15 cellular contexts compared by ENCODE assay signal in genomic region chr18:79604205-79604912, GRCh38.
DNase-seq lines count a peak whose midpoint lies in the region; ATAC-seq, FAIRE-seq and TF ChIP-seq lines count a peak whose summit lies in the region.
"Had no signal": no experiment of that assay in that cellular context is flagged by ENCODE, and none has a peak within 500 bp of the region (broad histone marks: within the 10 kb centered on the region; RNA-seq: fewer than 3 reads in every experiment).

No MANE protein-coding gene starts in this region.

- 86% methylated on average over 8 of the region's 20 CpGs for WGBS in right lobe of liver (ENCODE audit: insufficient coverage, low coverage, low lambda C conversion rate, missing lambda C conversion rate)
- WGBS in HepG2 (ENCODE audit: low lambda C conversion rate): 44% methylated on average over 8 of the region's 20 CpGs
- WGBS in neuronal stem cell (ENCODE audit: extremely low coverage in 2 of 2, insufficient read length in 2 of 2, insufficient replicate concordance in 1 of 2), 2 donors: no CpG with 5 or more reads among the region's 20 CpGs

- H3K4me2 ChIP-seq in HepG2 (ENCODE audit: low read depth, low read length) (no peak overlapping the region), neuronal stem cell (ENCODE audit: insufficient read depth, low read length, poor library complexity, severe bottlenecking) (no peak overlapping the region)
- H3K4me2 ChIP-seq: GM23338 had no signal

- H3K9me3 Mint-ChIP-seq in endothelial cell (ENCODE audit: unreplicated experiment): no peaks in the 10 kb centered on the region
- H3K9me3 Mint-ChIP-seq: GM23338 had no signal

- peak overlapping the region; percentile 31 for H4K8ac ChIP-seq in neuronal stem cell (ENCODE audit: low read depth, low read length)

- H3K9ac ChIP-seq in HepG2 (ENCODE audit: insufficient read depth, low read depth, low read length) (no peak overlapping the region), neuronal stem cell (ENCODE audit: low read depth, low read length, poor library complexity) (no peak overlapping the region)

- H3K4me3 ChIP-seq in right lobe of liver: no peak overlapping the region
- no peak overlapping the region for H3K4me3 ChIP-seq in HepG2 (replicated peaks in 1 of 3; ENCODE audit: insufficient read depth in 1 of 3, low read depth in 2 of 3, low read length in 3 of 3)
- H3K4me3 ChIP-seq in neuronal stem cell (ENCODE audit: low read length in 2 of 2): peak overlapping the region in 1 of 2 donors; percentile 66
- H3K4me3 ChIP-seq: GM23338 had no signal

- TF ChIP-seq CTCF in right lobe of liver (IDR thresholded peaks at IDR 0.05) (no peak), HepG2 (CRISPR knock-in tag; IDR thresholded peaks at IDR 0.05) (no peak), endothelial cell (IDR thresholded peaks at IDR 0.05; ENCODE audit: unreplicated experiment) (no peak)

- peak overlapping the region; percentile 91 for H2AK5ac ChIP-seq in neuronal stem cell (ENCODE audit: low read depth, low read length)

- H4K91ac ChIP-seq in neuronal stem cell (ENCODE audit: low read depth, low read length, poor library complexity): no peak overlapping the region

- no peak for TF ChIP-seq EP300 in HepG2 (IDR thresholded peaks at IDR 0.05; ENCODE audit: low read depth in 2 of 2, low read length in 2 of 2)
- no peak for TF ChIP-seq EP300 in HepG2 (CRISPR knock-in tag; IDR thresholded peaks at IDR 0.05; ENCODE audit: borderline replicate concordance)

- H3K4me3 Mint-ChIP-seq in endothelial cell (ENCODE audit: unreplicated experiment): no peak overlapping the region
- H3K4me3 Mint-ChIP-seq: GM23338 had no signal

- peak overlapping the region; percentile 87 for H2BK15ac ChIP-seq in neuronal stem cell (ENCODE audit: low read length)

- peaks cover 14% of the 10 kb centered on the region for H3K36me3 Mint-ChIP-seq in endothelial cell (ENCODE audit: low read depth, unreplicated experiment)

- TF ChIP-seq RAD21 in HepG2 (CRISPR knock-in tag; IDR thresholded peaks at IDR 0.05): no peak

- no peaks in the 10 kb centered on the region for H4K20me1 ChIP-seq in HepG2 (ENCODE audit: insufficient read depth, low read length)

- CTCF ChIA-PET in HepG2 (lab: Yijun Ruan, JAX; ENCODE audit: low intra/inter-chr PET ratio, low total read pairs): no interaction called here

- H3K27ac ChIP-seq in right lobe of liver: no peak overlapping the region
- no peak overlapping the region for H3K27ac ChIP-seq in HepG2 (ENCODE audit: extremely low read length, insufficient read depth, low read length)
- H3K27ac ChIP-seq in neuronal stem cell (replicated peaks; ENCODE audit: low read length): no peak overlapping the region

- in situ Hi-C loops in HepG2 (cut with HindIII; ENCODE audit: extremely low pct_ligation_motif_present, low pct_unique_long_range_greater_than_20kb): no loop called here

- no peaks in the 10 kb centered on the region for H3K79me2 ChIP-seq in HepG2 (ENCODE audit: insufficient read depth, low read length)

- H2BK12ac ChIP-seq in neuronal stem cell (ENCODE audit: low read length): peak overlapping the region; percentile 51

- peak overlapping the region; percentile 63 for H3K14ac ChIP-seq in neuronal stem cell (ENCODE audit: low read length)

- H3K4me1 Mint-ChIP-seq in endothelial cell (ENCODE audit: unreplicated experiment): peaks cover 42% of the 10 kb centered on the region

- H3K23ac ChIP-seq in neuronal stem cell (ENCODE audit: low read depth, low read length, poor library complexity): no peak overlapping the region

- H3K27me3 ChIP-seq in right lobe of liver: no peaks in the 10 kb centered on the region
- peaks cover 7 to 35% of the 10 kb centered on the region in 2 experiments for H3K27me3 ChIP-seq in HepG2 (ENCODE audit: control insufficient read depth in 1 of 2, insufficient read depth in 2 of 2, low read length in 2 of 2)
- peaks cover 0 to 11% (median 0%) of the 10 kb centered on the region in 3 experiments for H3K27me3 ChIP-seq in neuronal stem cell (ENCODE audit: control insufficient read depth in 3 of 3, insufficient read depth in 3 of 3, low read depth in 1 of 3, low read length in 3 of 3)

- H3K9me3 ChIP-seq in right lobe of liver (no peaks in the 10 kb centered on the region), HepG2 (ENCODE audit: low read length) (no peaks in the 10 kb centered on the region), neuronal stem cell (replicated peaks in 1 of 2; ENCODE audit: control insufficient read depth in 2 of 2, insufficient read depth in 1 of 2, low read depth in 1 of 2, low read length in 2 of 2) (no peaks in the 10 kb centered on the region)

- intact Hi-C loops in right lobe of liver (cut with DNase I): no loop called here
- intact Hi-C loops in HepG2 (cut with micrococcal nuclease; ENCODE audit: unreplicated experiment): no loop called here
- intact Hi-C loops in left colon (cut with DNase I, micrococcal nuclease): no loop called here

- peaks cover 28% of the 10 kb centered on the region for H3K27me3 Mint-ChIP-seq in endothelial cell (ENCODE audit: unreplicated experiment)

- H3K27ac Mint-ChIP-seq in endothelial cell (ENCODE audit: unreplicated experiment): no peak overlapping the region
- H3K27ac Mint-ChIP-seq: GM23338 had no signal

- TF ChIP-seq POLR2A in right lobe of liver (IDR thresholded peaks at IDR 0.05) (no peak), HepG2 (IDR thresholded peaks at IDR 0.05; ENCODE audit: insufficient read depth in 1 of 2, low read depth in 2 of 2, low read length in 2 of 2) (no peak)

- H3K4me1 ChIP-seq in right lobe of liver: no peaks in the 10 kb centered on the region
- H3K4me1 ChIP-seq in HepG2 (ENCODE audit: insufficient read depth, low read length): no peaks in the 10 kb centered on the region
- peaks cover 0 to 4% of the 10 kb centered on the region in 2 donors for H3K4me1 ChIP-seq in neuronal stem cell (ENCODE audit: control insufficient read depth in 2 of 2, insufficient read depth in 1 of 2, low read depth in 1 of 2, low read length in 2 of 2)

- BruUV-seq in HepG2 (replicated peaks; lab: Mats Ljungman, UMichigan): no TSS peak

- POLR2A ChIA-PET in HepG2 (lab: Yijun Ruan, JAX): no interaction called here

- peaks cover 2% of the 10 kb centered on the region for H3K79me1 ChIP-seq in neuronal stem cell (ENCODE audit: low read depth, low read length)

- no peak overlapping the region for H2BK120ac ChIP-seq in neuronal stem cell (ENCODE audit: low read depth, low read length)

- H3K18ac ChIP-seq in neuronal stem cell (ENCODE audit: low read length): peak overlapping the region; percentile 77

- H2AFZ ChIP-seq in HepG2 (ENCODE audit: low read length): no peak overlapping the region
- no peak overlapping the region for H2AFZ ChIP-seq in neuronal stem cell (ENCODE audit: low read length)
- H2AFZ ChIP-seq: GM23338 had no signal

- no peak for ATAC-seq in right lobe of liver
- no peak for ATAC-seq in HepG2
- no peak for ATAC-seq in left colon
- ATAC-seq: GM23338 had no signal

- peak in 2 of 3 donors; percentile 6 to 31 for DNase-seq in right lobe of liver
- no peak for DNase-seq in HepG2 (ENCODE audit: low spot score)
- DNase-seq in left colon: peak; percentile 1 to 10
- no peak for DNase-seq in neuronal stem cell (ENCODE audit: low spot score)
- DNase-seq in ecto neural progenitor cell (ENCODE audit: low spot score): no peak
- DNase-seq in NCI-H345 treated with DMSO at 0.1 percent for 48 hours (lab: John Stamatoyannopoulos, UW; ENCODE audit: unreplicated experiment): no peak
- DNase-seq in NCI-H226: no peak
- DNase-seq in endothelial cell (ENCODE audit: low spot score): no peak
- DNase-seq: DMS 273 treated with DMSO at 0.1 percent for 48 hours, Kasumi-1, NCI-H1930, NCI-H2171 treated with DMSO at 0.1 percent for 48 hours, NCI-H524 had no signal

- H3K4ac ChIP-seq in neuronal stem cell (ENCODE audit: low read length): no peak overlapping the region

- no peak overlapping the region for H2BK5ac ChIP-seq in neuronal stem cell (ENCODE audit: low read length)

- H3K36me3 ChIP-seq in right lobe of liver (no peaks in the 10 kb centered on the region), HepG2 (replicated peaks in 1 of 2; ENCODE audit: control insufficient read depth in 1 of 2, insufficient read depth in 2 of 2, low read length in 2 of 2) (no peaks in the 10 kb centered on the region), neuronal stem cell (replicated peaks in 1 of 2; ENCODE audit: control insufficient read depth in 2 of 2, insufficient read depth in 2 of 2, low read length in 2 of 2) (no peaks in the 10 kb centered on the region)

- no peak for FAIRE-seq in HepG2 (lab: Jason Lieb, UNC)
- FAIRE-seq: RCC 7860 had no signal

TF ChIP-seq in HepG2, 621 proteins besides CTCF, POLR2A, EP300 and RAD21:
- TF ChIP-seq POGZ (CRISPR knock-in tag; IDR thresholded peaks at IDR 0.05) (no peak), ZNF333 (CRISPR knock-in tag; IDR thresholded peaks at IDR 0.05; ENCODE audit: borderline replicate concordance) (no peak), MAFF (IDR thresholded peaks at IDR 0.05; ENCODE audit: low read depth, low read length) (no peak)

Comparison
In these comparisons a context has a peak if more than half of its experiments do, and no peak if none do; other contexts are left out.
1. DNase-seq: peak in right lobe of liver (2 of 3) and left colon (2 of 2); none in HepG2 (single experiment), neuronal stem cell (single experiment), ecto neural progenitor cell (single experiment), NCI-H345 treated with DMSO at 0.1 percent for 48 hours (single experiment), NCI-H226 (single experiment) and endothelial cell (single experiment).